ENCODE assay signal across 9 cellular contexts in genomic region chr12:569091-569676, GRCh38.
DNase-seq lines count a peak whose midpoint lies in the region; ATAC-seq, FAIRE-seq and TF ChIP-seq lines count a peak whose summit lies in the region.
"Had no signal": no experiment of that assay in that cellular context is flagged by ENCODE, and none has a peak within 500 bp of the region (broad histone marks: within the 10 kb centered on the region; RNA-seq: fewer than 3 reads in every experiment).

No MANE protein-coding gene starts in this region.

- H3K27me3 Mint-ChIP-seq in activated naive CD4-positive, alpha-beta T cell treated with anti-CD3 and anti-CD28 coated beads for 36 hours (ENCODE audit: low read depth): no peaks in the 10 kb centered on the region
- no peaks in the 10 kb centered on the region for H3K27me3 Mint-ChIP-seq in activated T-helper 1 cell treated with anti-CD3 and anti-CD28 coated beads, Interleukin-12 subunit alpha, Interleukin-12 subunit beta, Interleukin-2, Interleukin-4 antibody, amounts not matched to agents 30 ng/mL and 10 ng/mL and 1 ng/mL, durations not matched to agents 14 hours and 24 hours and 36 hours (ENCODE audit: insufficient read depth)

- ATAC-seq in activated naive CD4-positive, alpha-beta T cell treated with anti-CD3 and anti-CD28 coated beads, Interleukin-2, amount 50 U/mL, for 72 hours: no peak
- ATAC-seq in HG02885 (IDR thresholded peaks at IDR 0.05; ENCODE audit: poor library complexity, unreplicated experiment) (no peak), HG02623 (IDR thresholded peaks at IDR 0.05; ENCODE audit: unreplicated experiment) (no peak), GM18873 (IDR thresholded peaks at IDR 0.05; ENCODE audit: low FRiP score, unreplicated experiment) (no peak)

- H3K4me3 ChIP-seq in keratinocyte (ENCODE audit: control insufficient read depth in 2 of 3, extremely low read depth in 1 of 3, insufficient read depth in 2 of 3, low read depth in 1 of 3, low read length in 3 of 3) (peak overlapping the region in 1 of 3 experiments; percentile 81), suprapubic skin (peak overlapping the region; percentile 71)

- intact Hi-C loops in activated naive CD4-positive, alpha-beta T cell treated with anti-CD3 and anti-CD28 coated beads for 36 hours (cut with micrococcal nuclease): loop anchor here (1.0 to 2.0 kb wide), 3 partner anchors 182 to 380 kb away; partner anchors contain the start of gene RAD52
- intact Hi-C loops in activated T-helper 1 cell treated with anti-CD3 and anti-CD28 coated beads, Interleukin-12 subunit alpha, Interleukin-12 subunit beta, Interleukin-2, Interleukin-4 antibody, amounts not matched to agents 30 ng/mL and 10 ng/mL and 1 ng/mL, durations not matched to agents 14 hours and 24 hours and 36 hours (cut with micrococcal nuclease): loop anchor here (1.0 to 5.0 kb wide), 3 partner anchors 183 to 1023 kb away; partner anchors contain the start of genes FBXL14 and WNK1

- no peak overlapping the region for H3K27ac ChIP-seq in keratinocyte (ENCODE audit: control insufficient read depth, insufficient read depth, low read length)
- no peak overlapping the region for H3K27ac ChIP-seq in suprapubic skin

- dilution Hi-C loops in keratinocyte (cut with MboI; ENCODE audit: extremely low pct_ligation_motif_present, low sequenced_read_pairs): no loop called here

- peak overlapping the region; percentile 95 for H3K4me2 ChIP-seq in keratinocyte (ENCODE audit: control insufficient read depth, extremely low read depth, insufficient read depth, low read depth, low read length)

- DNase-seq in activated naive CD4-positive, alpha-beta T cell treated with anti-CD3 and anti-CD28 coated beads for 36 hours: no peak
- DNase-seq in activated naive CD4-positive, alpha-beta T cell treated with anti-CD3 and anti-CD28 coated beads, Interleukin-2, amount 50 U/mL, for 72 hours (ENCODE audit: low spot score in 2 of 2): no peak
- no peak for DNase-seq in activated T-helper 1 cell treated with anti-CD3 and anti-CD28 coated beads, Interleukin-12 subunit alpha, Interleukin-12 subunit beta, Interleukin-2, Interleukin-4 antibody, amounts not matched to agents 30 ng/mL and 10 ng/mL and 1 ng/mL, durations not matched to agents 14 hours and 24 hours and 36 hours (ENCODE audit: low spot score)
- DNase-seq in keratinocyte (ENCODE audit: low read depth, low spot score) (no peak), suprapubic skin (ENCODE audit: low spot score in 2 of 2) (no peak)

- H3K27me3 ChIP-seq in keratinocyte (ENCODE audit: control insufficient read depth, extremely low read depth, insufficient read depth, low read length) (no peaks in the 10 kb centered on the region), suprapubic skin (no peaks in the 10 kb centered on the region)

- peak overlapping the region; percentile 80 for H3K4me3 Mint-ChIP-seq in activated naive CD4-positive, alpha-beta T cell treated with anti-CD3 and anti-CD28 coated beads for 36 hours
- H3K4me3 Mint-ChIP-seq in activated T-helper 1 cell treated with anti-CD3 and anti-CD28 coated beads, Interleukin-12 subunit alpha, Interleukin-12 subunit beta, Interleukin-2, Interleukin-4 antibody, amounts not matched to agents 30 ng/mL and 10 ng/mL and 1 ng/mL, durations not matched to agents 14 hours and 24 hours and 36 hours: no peak overlapping the region

- no peaks in the 10 kb centered on the region for H3K9me1 ChIP-seq in keratinocyte (ENCODE audit: control insufficient read depth, extremely low read depth, insufficient read depth, low read length)

- H3K36me3 ChIP-seq in keratinocyte (ENCODE audit: control insufficient read depth in 2 of 2, extremely low read depth in 1 of 2, insufficient read depth in 2 of 2, low read length in 2 of 2) (no peaks in the 10 kb centered on the region), suprapubic skin (no peaks in the 10 kb centered on the region)

- FAIRE-seq in keratinocyte (lab: Jason Lieb, UNC): no peak
- FAIRE-seq: RCC 7860 had no signal

- TF ChIP-seq EP300 in suprapubic skin (IDR thresholded peaks at IDR 0.05): no peak

- WGBS in suprapubic skin: 80% methylated on average over 6 of the region's 6 CpGs

- H3K4me1 ChIP-seq in keratinocyte (ENCODE audit: control insufficient read depth, extremely low read depth, insufficient read depth, low read length): peaks cover 27% of the 10 kb centered on the region
- peaks cover 40% of the 10 kb centered on the region for H3K4me1 ChIP-seq in suprapubic skin

- no peaks in the 10 kb centered on the region for H3K9me3 Mint-ChIP-seq in activated naive CD4-positive, alpha-beta T cell treated with anti-CD3 and anti-CD28 coated beads for 36 hours
- H3K9me3 Mint-ChIP-seq in activated naive CD4-positive, alpha-beta T cell treated with anti-CD3 and anti-CD28 coated beads, Interleukin-2, amount 50 U/mL, for 72 hours: no peaks in the 10 kb centered on the region
- H3K9me3 Mint-ChIP-seq in activated T-helper 1 cell treated with anti-CD3 and anti-CD28 coated beads, Interleukin-12 subunit alpha, Interleukin-12 subunit beta, Interleukin-2, Interleukin-4 antibody, amounts not matched to agents 30 ng/mL and 10 ng/mL and 1 ng/mL, durations not matched to agents 14 hours and 24 hours and 36 hours: no peaks in the 10 kb centered on the region

- TF ChIP-seq POLR2A in suprapubic skin (IDR thresholded peaks at IDR 0.05): no peak

- H3K4me1 Mint-ChIP-seq in activated naive CD4-positive, alpha-beta T cell treated with anti-CD3 and anti-CD28 coated beads for 36 hours (ENCODE audit: low read depth): peaks cover 63% of the 10 kb centered on the region
- peaks cover 44% of the 10 kb centered on the region for H3K4me1 Mint-ChIP-seq in activated T-helper 1 cell treated with anti-CD3 and anti-CD28 coated beads, Interleukin-12 subunit alpha, Interleukin-12 subunit beta, Interleukin-2, Interleukin-4 antibody, amounts not matched to agents 30 ng/mL and 10 ng/mL and 1 ng/mL, durations not matched to agents 14 hours and 24 hours and 36 hours (ENCODE audit: low read depth)

- peaks cover 3% of the 10 kb centered on the region for H3K36me3 Mint-ChIP-seq in activated naive CD4-positive, alpha-beta T cell treated with anti-CD3 and anti-CD28 coated beads for 36 hours (ENCODE audit: low read depth)
- peaks cover 0 to 6% of the 10 kb centered on the region in 2 donors for H3K36me3 Mint-ChIP-seq in activated naive CD4-positive, alpha-beta T cell treated with anti-CD3 and anti-CD28 coated beads, Interleukin-2, amount 50 U/mL, for 72 hours
- no peaks in the 10 kb centered on the region for H3K36me3 Mint-ChIP-seq in activated T-helper 1 cell treated with anti-CD3 and anti-CD28 coated beads, Interleukin-12 subunit alpha, Interleukin-12 subunit beta, Interleukin-2, Interleukin-4 antibody, amounts not matched to agents 30 ng/mL and 10 ng/mL and 1 ng/mL, durations not matched to agents 14 hours and 24 hours and 36 hours (ENCODE audit: low read depth)

- H4K20me1 ChIP-seq in keratinocyte (ENCODE audit: control insufficient read depth, extremely low read depth, insufficient read depth, low read length): no peaks in the 10 kb centered on the region

- H3K9me3 ChIP-seq in keratinocyte (ENCODE audit: control insufficient read depth, low read depth, low read length): no peaks in the 10 kb centered on the region
- H3K9me3 ChIP-seq in suprapubic skin: no peaks in the 10 kb centered on the region

- CTCF ChIA-PET in activated naive CD4-positive, alpha-beta T cell treated with anti-CD3 and anti-CD28 coated beads for 36 hours (lab: Charles Lee): interaction anchor here (0.6 to 4.3 kb wide), 15 partner anchors 9 to 549 kb away, joined by 3 to 36 read pairs (median 4); partner anchors contain the start of genes ERC1, NINJ2 and WNK1

- H3K27ac Mint-ChIP-seq in activated naive CD4-positive, alpha-beta T cell treated with anti-CD3 and anti-CD28 coated beads for 36 hours: no peak overlapping the region
- peak overlapping the region in 1 of 2 donors; percentile 75 for H3K27ac Mint-ChIP-seq in activated naive CD4-positive, alpha-beta T cell treated with anti-CD3 and anti-CD28 coated beads, Interleukin-2, amount 50 U/mL, for 72 hours
- H3K27ac Mint-ChIP-seq in activated T-helper 1 cell treated with anti-CD3 and anti-CD28 coated beads, Interleukin-12 subunit alpha, Interleukin-12 subunit beta, Interleukin-2, Interleukin-4 antibody, amounts not matched to agents 30 ng/mL and 10 ng/mL and 1 ng/mL, durations not matched to agents 14 hours and 24 hours and 36 hours: peak overlapping the region; percentile 36

- TF ChIP-seq CTCF in keratinocyte (optimal IDR thresholded peaks at IDR 0.05 in 1 of 3, IDR thresholded peaks at IDR 0.05 in 1 of 3, conservative IDR thresholded peaks at IDR 0.05 in 1 of 3; ENCODE audit: extremely low read depth in 1 of 3, insufficient read depth in 2 of 3, low read length in 3 of 3) (no peak), suprapubic skin (IDR thresholded peaks at IDR 0.05) (no peak)

- no peaks in the 10 kb centered on the region for H3K79me2 ChIP-seq in keratinocyte (ENCODE audit: control insufficient read depth, insufficient read depth, low read length)

- peak overlapping the region; percentile 59 for H2AFZ ChIP-seq in keratinocyte (ENCODE audit: control insufficient read depth, low read length)

- H3K9ac ChIP-seq in keratinocyte (ENCODE audit: control insufficient read depth, extremely low read depth, insufficient read depth, low read length): no peak overlapping the region
